ENCODE assay signal across 21 cellular contexts in the genomic region with DNA sequence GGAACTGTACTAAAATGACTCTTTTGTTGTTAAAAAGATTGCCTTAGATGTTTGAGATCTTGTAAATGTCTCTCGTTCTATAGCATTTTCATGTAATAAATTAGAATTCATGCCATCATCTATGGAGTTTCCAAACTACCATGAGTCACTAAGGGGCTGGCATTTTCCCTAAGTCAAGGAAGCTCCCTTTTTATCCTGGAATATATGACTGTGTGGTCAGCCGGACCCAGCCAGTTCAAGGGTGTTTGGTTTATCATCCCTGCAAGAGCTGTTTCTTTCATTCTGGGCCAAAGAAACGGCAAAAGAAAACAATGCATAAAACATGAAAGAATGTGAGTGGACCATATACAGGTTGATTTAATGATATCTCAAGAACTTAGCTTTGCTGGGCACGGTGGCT. TPM values are rescaled to one million over a fixed set of nuclear protein-coding genes. Genes with fewer than 3 reads are reported as not detected.
DNase-seq lines count a peak whose midpoint lies in the region; ATAC-seq and TF ChIP-seq lines count a peak whose summit lies in the region.
"Had no signal": no experiment of that assay in that cellular context is flagged by ENCODE, and none has a peak within 500 bp of the region (broad histone marks: within the 10 kb centered on the region; RNA-seq: fewer than 3 reads in every experiment).

No MANE protein-coding gene starts in this region.

- H3K4me3 ChIP-seq in AG09309 (ENCODE audit: control insufficient read depth, low read depth, low read length) = no peak overlapping the region
- peak overlapping the region; percentile 8 for H3K4me3 ChIP-seq in lower lobe of right lung
- H3K4me3 ChIP-seq: A549, body of pancreas had no signal

- H3K9me3 ChIP-seq in lower lobe of right lung = no peaks in the 10 kb centered on the region
- H3K9me3 ChIP-seq: A549, body of pancreas had no signal

- H3K36me3 ChIP-seq in lower lobe of right lung = no peaks in the 10 kb centered on the region

- no peak overlapping the region for H3K27ac ChIP-seq in lower lobe of right lung
- H3K27ac ChIP-seq: A549, body of pancreas, C4-2B, epithelial cell of prostate had no signal

- H3K4me1 ChIP-seq in lower lobe of right lung = peaks cover 17% of the 10 kb centered on the region
- H3K4me1 ChIP-seq: A549, body of pancreas had no signal

- peak overlapping the region; percentile 38 to 65 for H3K4me3 Mint-ChIP-seq in effector memory CD8-positive, alpha-beta T cell
- H3K4me3 Mint-ChIP-seq: stimulated activated memory B cell treated with anti-CD40 and anti-IgM and Interleukin-4, amounts not matched to agents 10 μg/mL and 1 μg/mL and 100 μg/mL, for 72 hours had no signal

- H3K27me3 Mint-ChIP-seq in effector memory CD8-positive, alpha-beta T cell = peaks cover 23 to 35% of the 10 kb centered on the region in 2 donors

- intact Hi-C loops in lower lobe of right lung (cut with DNase I) = no loop called here

- peaks cover 4 to 16% of the 10 kb centered on the region in 2 donors for H3K4me1 Mint-ChIP-seq in effector memory CD8-positive, alpha-beta T cell (ENCODE audit: low read depth in 2 of 2)

- no peaks in the 10 kb centered on the region for H3K27me3 ChIP-seq in lower lobe of right lung (ENCODE audit: low read depth)
- H3K27me3 ChIP-seq: body of pancreas had no signal

- DNase-seq in AG09309 (ENCODE audit: low read depth) (peak; percentile 1), M059J (ENCODE audit: low read depth) (peak; percentile 47), lower lobe of right lung (no peak), NCI-H69 (lab: John Stamatoyannopoulos, UW) (no peak), RPMI8226 (no peak)
- no peak for DNase-seq in effector memory CD8-positive, alpha-beta T cell
- DNase-seq: activated CD4-positive, alpha-beta T cell treated with anti-CD3 and anti-CD28 coated beads, Interleukin-2, amount 50 U/mL, for 4 hours; activated naive CD4-positive, alpha-beta T cell treated with Interleukin-2 at 50 U/mL for 16 hours; body of pancreas; cortex of kidney; head of caudate nucleus; NCI-H146; NCI-H345; Right ventricle myocardium superior had no signal

- H3K9me3 Mint-ChIP-seq in effector memory CD8-positive, alpha-beta T cell = no peaks in the 10 kb centered on the region
- H3K9me3 Mint-ChIP-seq: stimulated activated memory B cell treated with anti-CD40 and anti-IgM and Interleukin-4, amounts not matched to agents 10 μg/mL and 1 μg/mL and 100 μg/mL, for 72 hours had no signal

- TF ChIP-seq CTCF in AG09309 (IDR thresholded peaks at IDR 0.05; ENCODE audit: control insufficient read depth, insufficient read depth, low read depth, low read length, missing control alignments) (no peak), lower lobe of right lung (IDR thresholded peaks at IDR 0.05) (no peak)

- no peak for ATAC-seq in effector memory CD8-positive, alpha-beta T cell (replicated peaks)
- ATAC-seq in lower lobe of right lung (no peak), HG03139 (IDR thresholded peaks at IDR 0.05; ENCODE audit: unreplicated experiment) (no peak), GM21367 (IDR thresholded peaks at IDR 0.05; ENCODE audit: unreplicated experiment) (no peak)
- ATAC-seq: A549; body of pancreas; stimulated activated memory B cell treated with anti-CD40 and anti-IgM and Interleukin-4, amounts not matched to agents 10 μg/mL and 1 μg/mL and 100 μg/mL, for 72 hours had no signal

- H3K36me3 Mint-ChIP-seq in effector memory CD8-positive, alpha-beta T cell (ENCODE audit: insufficient read depth) = peaks cover 5% of the 10 kb centered on the region
- H3K36me3 Mint-ChIP-seq: stimulated activated memory B cell treated with anti-CD40 and anti-IgM and Interleukin-4, amounts not matched to agents 10 μg/mL and 1 μg/mL and 100 μg/mL, for 72 hours had no signal

- peak overlapping the region; percentile 7 to 71 for H3K27ac Mint-ChIP-seq in effector memory CD8-positive, alpha-beta T cell
- H3K27ac Mint-ChIP-seq: stimulated activated memory B cell treated with anti-CD40 and anti-IgM and Interleukin-4, amounts not matched to agents 10 μg/mL and 1 μg/mL and 100 μg/mL, for 72 hours had no signal

RNA-seq across cellular contexts. Expression of gene CXCR2, which starts 3.9 kb away (rescaled TPM):
- not detected in 2 replicates for total RNA-seq in M059J (2014; rRNA removed; shearing (Covaris generic))
- 20.1 TPM for total RNA-seq in lower lobe of right lung
- total RNA-seq: body of pancreas, pulmonary artery endothelial cell had no signal

RNA-seq across cellular contexts. Expression of gene CXCR1, which starts 37.0 kb away (rescaled TPM):
- total RNA-seq in M059J (2014; rRNA removed; shearing (Covaris generic)) = not detected in 2 replicates
- 10.4 TPM for total RNA-seq in lower lobe of right lung
- total RNA-seq: body of pancreas, pulmonary artery endothelial cell had no signal

Comparison
In these comparisons a context has a peak if more than half of its experiments do, and no peak if none do; other contexts are left out.
1. DNase-seq: peak in AG09309 (single experiment) and M059J (single experiment); none in effector memory CD8-positive, alpha-beta T cell (0 of 3), lower lobe of right lung (single experiment), NCI-H69 (single experiment) and RPMI8226 (single experiment).
2. RNA of gene CXCR2, which starts 3.9 kb away (total RNA-seq): 20.1 TPM in lower lobe of right lung (single experiment); not detected in M059J; every median in the first group is over 10 times any median in the second.
3. RNA of gene CXCR1, which starts 37.0 kb away (total RNA-seq): 10.4 TPM in lower lobe of right lung (single experiment); not detected in M059J; every median in the first group is over 10 times any median in the second.